ENCODE assay signal across 12 cellular contexts in genomic region chr4:185171373-185172071, GRCh38. TPM values are rescaled to one million over a fixed set of nuclear protein-coding genes. Genes with fewer than 3 reads are reported as not detected.
DNase-seq lines count a peak whose midpoint lies in the region; ATAC-seq and TF ChIP-seq lines count a peak whose summit lies in the region.
"Had no signal": no experiment of that assay in that cellular context is flagged by ENCODE, and none has a peak within 500 bp of the region (broad histone marks: within the 10 kb centered on the region; RNA-seq: fewer than 3 reads in every experiment).

No MANE protein-coding gene starts in this region.

- peaks cover 17% of the 10 kb centered on the region for H3K36me3 Mint-ChIP-seq in GM23338 (ENCODE audit: low read depth)

- no peak for TF ChIP-seq CTCF in GM23338 (conservative IDR thresholded peaks at IDR 0.05; ENCODE audit: low read depth in 2 of 2)
- TF ChIP-seq CTCF in BE2C (IDR thresholded peaks at IDR 0.05; ENCODE audit: low read depth, low read length), result no peak

- peaks cover 16% of the 10 kb centered on the region; the same call in 1 of the 2 replicates for H3K4me1 ChIP-seq in GM23338 (ENCODE audit: insufficient read depth)
- no peaks in the 10 kb centered on the region for H3K4me1 ChIP-seq in mesendoderm (ENCODE audit: control insufficient read depth, low read depth, low read length)
- H3K4me1 ChIP-seq in BE2C, result no peaks in the 10 kb centered on the region

- H3K9ac ChIP-seq in mesendoderm (ENCODE audit: low read length), result no peak overlapping the region

- H3K79me1 ChIP-seq in mesendoderm (ENCODE audit: low read length), result no peaks in the 10 kb centered on the region

- H3K23ac ChIP-seq in mesendoderm (ENCODE audit: low read length), result no peak overlapping the region

- peak overlapping the region; percentile 36 for H2BK120ac ChIP-seq in mesendoderm (ENCODE audit: low read depth, low read length)

- no peak overlapping the region for H3K18ac ChIP-seq in mesendoderm (ENCODE audit: low read length)

- no peak overlapping the region for H2AFZ ChIP-seq in GM23338

- H3K27me3 ChIP-seq in GM23338 (ENCODE audit: insufficient read depth) (no peaks in the 10 kb centered on the region), mesendoderm (ENCODE audit: insufficient read depth, low read length, poor library complexity) (no peaks in the 10 kb centered on the region), BE2C (no peaks in the 10 kb centered on the region)
- H3K27me3 ChIP-seq: SJSA1 had no signal

- H3K9me3 Mint-ChIP-seq in GM23338, result no peaks in the 10 kb centered on the region
- H3K9me3 Mint-ChIP-seq: IgD-negative memory B cell, natural killer cell had no signal

- H4K20me1 ChIP-seq in GM23338 (replicated peaks; ENCODE audit: insufficient read depth), result no peaks in the 10 kb centered on the region

- H3K79me2 ChIP-seq in GM23338 (replicated peaks; ENCODE audit: insufficient read depth) (no peaks in the 10 kb centered on the region), mesendoderm (ENCODE audit: control insufficient read depth, insufficient read depth, low read length) (no peaks in the 10 kb centered on the region)

- H2BK5ac ChIP-seq in mesendoderm (ENCODE audit: low read length), result no peak overlapping the region

- H3K27ac ChIP-seq in GM23338 (ENCODE audit: low read depth), result peak overlapping the region; percentile 60; the same call in 1 of the 2 replicates
- no peak overlapping the region for H3K27ac ChIP-seq in mesendoderm (ENCODE audit: low read depth, low read length)
- H3K27ac ChIP-seq: SJSA1 had no signal

- no CpG with 5 or more reads among the region's 2 CpGs for WGBS in mesendoderm (ENCODE audit: extremely low coverage, insufficient coverage, low lambda C conversion rate)

- no peak overlapping the region for H2AK5ac ChIP-seq in mesendoderm (ENCODE audit: low read length)

- H3K4me3 ChIP-seq in GM23338, result no peak overlapping the region
- no peak overlapping the region for H3K4me3 ChIP-seq in mesendoderm (ENCODE audit: low read length)
- H3K4me3 ChIP-seq in BE2C (ENCODE audit: low read depth, low read length), result no peak overlapping the region
- H3K4me3 ChIP-seq: SJSA1 had no signal

- ATAC-seq in GM18909 (IDR thresholded peaks at IDR 0.05; ENCODE audit: poor library complexity, unreplicated experiment), result peak; percentile 87
- no peak for ATAC-seq in GM23338
- ATAC-seq in HG03354 (IDR thresholded peaks at IDR 0.05; ENCODE audit: poor library complexity, severe bottlenecking, unreplicated experiment), result peak; percentile 88
- ATAC-seq: natural killer cell had no signal

- H3K4ac ChIP-seq in mesendoderm (ENCODE audit: low read depth, low read length), result no peak overlapping the region

- peak overlapping the region; percentile 43 for H3K27ac Mint-ChIP-seq in GM23338
- H3K27ac Mint-ChIP-seq: natural killer cell had no signal

- DNase-seq in GM23338 (ENCODE audit: low spot score) (no peak), mesendoderm (no peak), DMS53 (lab: John Stamatoyannopoulos, UW) (no peak), RPMI8226 (no peak), BE2C (no peak), NCI-H187 treated with DMSO at 0.1 percent for 48 hours (lab: John Stamatoyannopoulos, UW) (no peak)
- DNase-seq: COR-L47, natural killer cell had no signal

- H3K4me2 ChIP-seq in GM23338, result no peak overlapping the region
- no peak overlapping the region for H3K4me2 ChIP-seq in mesendoderm (ENCODE audit: low read length)

- no peak overlapping the region for H3K4me3 Mint-ChIP-seq in GM23338
- H3K4me3 Mint-ChIP-seq: IgD-negative memory B cell, natural killer cell had no signal

- H3K56ac ChIP-seq in mesendoderm (ENCODE audit: low read length), result peak overlapping the region; percentile 56

- H3K4me1 Mint-ChIP-seq in GM23338, result peaks cover 12% of the 10 kb centered on the region

- no peaks in the 10 kb centered on the region; the same call in 1 of the 2 replicates for H3K9me3 ChIP-seq in BE2C
- H3K9me3 ChIP-seq: SJSA1 had no signal

- peak overlapping the region; percentile 65 for H4K8ac ChIP-seq in mesendoderm (ENCODE audit: low read depth, low read length)

- H2BK15ac ChIP-seq in mesendoderm (replicated peaks; ENCODE audit: low read depth), result no peak overlapping the region

- peaks cover 4% of the 10 kb centered on the region for H3K27me3 Mint-ChIP-seq in GM23338 (ENCODE audit: insufficient read depth, low read depth, poor library complexity)
- H3K27me3 Mint-ChIP-seq: IgD-negative memory B cell had no signal

- no peaks in the 10 kb centered on the region for H3F3A ChIP-seq in GM23338 (replicated peaks; ENCODE audit: low read depth)

- no peaks in the 10 kb centered on the region for H3K9me2 ChIP-seq in GM23338 (ENCODE audit: insufficient read depth)

- H3K36me3 ChIP-seq in GM23338 (ENCODE audit: insufficient read depth) (no peaks in the 10 kb centered on the region), mesendoderm (ENCODE audit: control insufficient read depth, insufficient read depth, low read length) (no peaks in the 10 kb centered on the region), BE2C (peaks cover 28% of the 10 kb centered on the region)

- H4K5ac ChIP-seq in mesendoderm (ENCODE audit: low read length), result no peak overlapping the region

TF ChIP-seq in GM23338, 12 proteins besides CTCF, POLR2A, EP300 and RAD21 (continues in another document):
- no peak for TF ChIP-seq ETS1 (IDR thresholded peaks at IDR 0.05)
- TF ChIP-seq ZNF331 (CRISPR knock-in tag; IDR thresholded peaks at IDR 0.05; ENCODE audit: low read depth), result no peak

RNA-seq across cellular contexts. Expression of gene SLC25A4, which starts 28.5 kb away (rescaled TPM):
- 43.3 and 43.6 TPM in 2 replicates for total RNA-seq in GM23338 (2014; rRNA removed; shearing (Covaris generic))
- polyA plus RNA-seq in GM23338 (2016; fragmentation: Nextera tagmentation; extraction: Ambion mirVana), result 62.8 and 66.5 TPM in 2 replicates
- polyA plus RNA-seq in mesendoderm (2013, experiment 1 of 2), result 13.9 TPM
- 14.2 TPM for polyA plus RNA-seq in mesendoderm (2013, experiment 2 of 2)
- polyA plus RNA-seq in BE2C (2012; ENCODE audit: insufficient read depth, insufficient read length, low read depth), result 83.0 TPM

RNA-seq across cellular contexts. Expression of gene CFAP97, which starts 32.3 kb away (rescaled TPM):
- 37.7 and 38.4 TPM in 2 replicates for total RNA-seq in GM23338 (2014; rRNA removed; shearing (Covaris generic))
- polyA plus RNA-seq in GM23338 (2016; fragmentation: Nextera tagmentation; extraction: Ambion mirVana), result 59.2 and 73.3 TPM in 2 replicates
- polyA plus RNA-seq in mesendoderm (2013, experiment 1 of 2), result 26.2 TPM
- polyA plus RNA-seq in mesendoderm (2013, experiment 2 of 2), result 25.7 TPM
- polyA plus RNA-seq in BE2C (2012; ENCODE audit: insufficient read depth, insufficient read length, low read depth), result 19.4 TPM

RNA-seq across cellular contexts. Expression of gene SNX25, which starts 37.9 kb away (rescaled TPM):
- 17.7 and 25.0 TPM in 2 replicates for total RNA-seq in GM23338 (2014; rRNA removed; shearing (Covaris generic))
- 6.9 TPM in 2 replicates for polyA plus RNA-seq in GM23338 (2016; fragmentation: Nextera tagmentation; extraction: Ambion mirVana)
- 7.4 TPM for polyA plus RNA-seq in mesendoderm (2013, experiment 1 of 2)
- polyA plus RNA-seq in mesendoderm (2013, experiment 2 of 2), result 7.6 TPM
- 2.3 TPM for polyA plus RNA-seq in BE2C (2012; ENCODE audit: insufficient read depth, insufficient read length, low read depth)
